28 cellular contexts compared by ENCODE assay signal in the genomic region with DNA sequence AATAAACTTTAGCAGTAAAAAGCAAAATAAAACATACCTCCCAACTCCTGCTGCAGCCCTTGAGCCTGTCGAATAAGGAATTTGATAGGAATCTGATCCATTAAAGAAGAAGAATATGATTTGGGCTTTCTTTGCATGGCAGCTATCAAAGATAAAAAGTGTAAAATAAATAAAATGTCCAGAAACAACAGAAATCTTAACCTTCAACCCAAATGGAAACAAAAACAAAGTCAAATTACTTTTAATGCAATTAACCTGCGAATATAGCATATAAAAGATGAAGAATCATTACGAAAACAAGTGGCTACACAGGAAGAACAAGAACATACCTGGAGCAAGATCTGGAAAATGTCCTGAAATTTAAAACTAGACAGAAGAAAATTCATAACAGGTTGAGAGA.
"Had no signal": no experiment of that assay in that cellular context is flagged by ENCODE, and none has a peak within 500 bp of the region (broad histone marks: within the 10 kb centered on the region; RNA-seq: fewer than 3 reads in every experiment).

No MANE protein-coding gene starts in this region.

- H3K27ac ChIP-seq: stomach, suprapubic skin, testis, thoracic aorta, thyroid gland, tibial artery, tibial nerve, transverse colon, upper lobe of left lung, upper lobe of right lung, uterus, vagina had no signal

- H3K27me3 ChIP-seq: stomach, suprapubic skin, testis, thyroid gland, tibial artery, tibial nerve, transverse colon, upper lobe of left lung, upper lobe of right lung, uterus, vagina had no signal

- H3K4me3 Mint-ChIP-seq: stimulated activated effector memory CD8-positive, alpha-beta T cell treated with anti-CD3 and anti-CD28 coated beads, Interleukin-12 subunit alpha, Interleukin-12 subunit beta, amount 100 ng/mL, for 72 hours; stimulated activated memory B cell treated with anti-CD40 and anti-IgM and Interleukin-4, amounts not matched to agents 10 μg/mL and 1 μg/mL and 100 μg/mL, for 72 hours; stimulated activated naive B cell treated with anti-CD40 and anti-IgM and Interleukin-4, amounts not matched to agents 10 μg/mL and 1 μg/mL and 100 μg/mL, for 72 hours; stimulated activated naive CD8-positive, alpha-beta T cell treated with anti-CD3 and anti-CD28 coated beads, Interleukin-15, amount 100 ng/mL, for 72 hours; stimulated activated naive CD8-positive, alpha-beta T cell treated with anti-CD3 and anti-CD28 coated beads, Interleukin-15, Interleukin-2, amounts not matched to agents 100 ng/mL and 50 ng/mL, for 24 hours; type B pancreatic cell had no signal

- H3K4me1 Mint-ChIP-seq: stimulated activated effector memory CD8-positive, alpha-beta T cell treated with anti-CD3 and anti-CD28 coated beads, Interleukin-12 subunit alpha, Interleukin-12 subunit beta, amount 100 ng/mL, for 72 hours; stimulated activated memory B cell treated with anti-CD40 and anti-IgM and Interleukin-4, amounts not matched to agents 10 μg/mL and 1 μg/mL and 100 μg/mL, for 72 hours; stimulated activated naive B cell treated with anti-CD40 and anti-IgM and Interleukin-4, amounts not matched to agents 10 μg/mL and 1 μg/mL and 100 μg/mL, for 72 hours; stimulated activated naive CD8-positive, alpha-beta T cell treated with anti-CD3 and anti-CD28 coated beads, Interleukin-15, amount 100 ng/mL, for 72 hours had no signal

- H3K36me3 ChIP-seq: uterus had no signal

- FAIRE-seq: urothelium cell line had no signal

- H3K9me3 ChIP-seq: stomach, suprapubic skin, testis, thoracic aorta, thyroid gland, tibial artery, tibial nerve, transverse colon, upper lobe of left lung, upper lobe of right lung, uterus, vagina had no signal

- H3K9me3 Mint-ChIP-seq: stimulated activated effector memory CD8-positive, alpha-beta T cell treated with anti-CD3 and anti-CD28 coated beads, Interleukin-12 subunit alpha, Interleukin-12 subunit beta, amount 100 ng/mL, for 72 hours; stimulated activated memory B cell treated with anti-CD40 and anti-IgM and Interleukin-4, amounts not matched to agents 10 μg/mL and 1 μg/mL and 100 μg/mL, for 72 hours; stimulated activated naive B cell treated with anti-CD40 and anti-IgM and Interleukin-4, amounts not matched to agents 10 μg/mL and 1 μg/mL and 100 μg/mL, for 72 hours; stimulated activated naive CD8-positive, alpha-beta T cell treated with anti-CD3 and anti-CD28 coated beads, Interleukin-15, amount 100 ng/mL, for 72 hours; stimulated activated naive CD8-positive, alpha-beta T cell treated with anti-CD3 and anti-CD28 coated beads, Interleukin-15, Interleukin-2, amounts not matched to agents 100 ng/mL and 50 ng/mL, for 24 hours; type B pancreatic cell had no signal

- H3K4me3 ChIP-seq: stomach, suprapubic skin, testis, thoracic aorta, thyroid gland, tibial artery, tibial nerve, transverse colon, upper lobe of left lung, upper lobe of right lung, uterus, vagina had no signal

- DNase-seq: stimulated activated CD4-positive, alpha-beta T cell treated with anti-CD3 and anti-CD28 coated beads, Interleukin-2, amount 100 ng/mL, for 48 hours; stimulated activated CD4-positive, alpha-beta T cell treated with anti-CD3 and anti-CD28 coated beads, Interleukin-4, amount 100 ng/mL, for 1 hour; stimulated activated CD4-positive, alpha-beta T cell treated with anti-CD3 and anti-CD28 coated beads, Interleukin-4, amount 100 ng/mL, for 24 hours; stimulated activated CD4-positive, alpha-beta T cell treated with anti-CD3 and anti-CD28 coated beads, Interleukin-4, amount 100 ng/mL, for 4 hours; stimulated activated CD8-positive, alpha-beta memory T cell treated with anti-CD3 and anti-CD28 coated beads, Interleukin-4, amount 100 ng/mL, for 48 hours; stimulated activated naive B cell treated with anti-CD40 and anti-IgM and Interleukin-4, amounts not matched to agents 10 μg/mL and 1 μg/mL and 100 μg/mL, for 72 hours; stimulated activated naive CD4-positive, alpha-beta T cell; stimulated activated naive CD4-positive, alpha-beta T cell treated with Interleukin-2 at 50 U/mL for 16 hours; stimulated activated naive CD8-positive, alpha-beta T cell treated with anti-CD3 and anti-CD28 coated beads, Interleukin-15, amount 100 ng/mL, for 72 hours; stimulated activated naive CD8-positive, alpha-beta T cell treated with anti-CD3 and anti-CD28 coated beads, Interleukin-15, Interleukin-2, amounts not matched to agents 100 U/mL and 50 U/mL, for 24 hours; stomach; substantia nigra; testis; thyroid gland; tibial artery; transverse colon; upper lobe of left lung; upper lobe of right lung; uterus had no signal

- H3K4me1 ChIP-seq: stomach, suprapubic skin, testis, thyroid gland, tibial artery, tibial nerve, transverse colon, upper lobe of left lung, upper lobe of right lung, uterus, vagina had no signal

- H3K27me3 Mint-ChIP-seq: stimulated activated memory B cell treated with anti-CD40 and anti-IgM and Interleukin-4, amounts not matched to agents 10 μg/mL and 1 μg/mL and 100 μg/mL, for 72 hours; stimulated activated naive B cell treated with anti-CD40 and anti-IgM and Interleukin-4, amounts not matched to agents 10 μg/mL and 1 μg/mL and 100 μg/mL, for 72 hours; stimulated activated naive CD8-positive, alpha-beta T cell treated with anti-CD3 and anti-CD28 coated beads, Interleukin-15, amount 100 ng/mL, for 72 hours; stimulated activated naive CD8-positive, alpha-beta T cell treated with anti-CD3 and anti-CD28 coated beads, Interleukin-15, Interleukin-2, amounts not matched to agents 100 ng/mL and 50 ng/mL, for 24 hours; type B pancreatic cell had no signal

- H3K27ac Mint-ChIP-seq: stimulated activated effector memory CD8-positive, alpha-beta T cell treated with anti-CD3 and anti-CD28 coated beads, Interleukin-12 subunit alpha, Interleukin-12 subunit beta, amount 100 ng/mL, for 72 hours; stimulated activated memory B cell treated with anti-CD40 and anti-IgM and Interleukin-4, amounts not matched to agents 10 μg/mL and 1 μg/mL and 100 μg/mL, for 72 hours; stimulated activated naive B cell treated with anti-CD40 and anti-IgM and Interleukin-4, amounts not matched to agents 10 μg/mL and 1 μg/mL and 100 μg/mL, for 72 hours; stimulated activated naive CD8-positive, alpha-beta T cell treated with anti-CD3 and anti-CD28 coated beads, Interleukin-15, amount 100 ng/mL, for 72 hours; stimulated activated naive CD8-positive, alpha-beta T cell treated with anti-CD3 and anti-CD28 coated beads, Interleukin-15, Interleukin-2, amounts not matched to agents 100 ng/mL and 50 ng/mL, for 24 hours; type B pancreatic cell had no signal

- ATAC-seq: stimulated activated effector memory CD8-positive, alpha-beta T cell treated with anti-CD3 and anti-CD28 coated beads, Interleukin-12 subunit alpha, Interleukin-12 subunit beta, amount 100 ng/mL, for 72 hours; stimulated activated memory B cell treated with anti-CD40 and anti-IgM and Interleukin-4, amounts not matched to agents 10 μg/mL and 1 μg/mL and 100 μg/mL, for 72 hours; stimulated activated naive B cell treated with anti-CD40 and anti-IgM and Interleukin-4, amounts not matched to agents 10 μg/mL and 1 μg/mL and 100 μg/mL, for 72 hours; stimulated activated naive CD8-positive, alpha-beta T cell treated with anti-CD3 and anti-CD28 coated beads, Interleukin-15, amount 100 ng/mL, for 72 hours; stimulated activated naive CD8-positive, alpha-beta T cell treated with anti-CD3 and anti-CD28 coated beads, Interleukin-15, Interleukin-2, amounts not matched to agents 100 U/mL and 50 U/mL, for 24 hours; upper lobe of right lung had no signal
